Comparison of ENCODE assay signal across 12 cellular contexts in genomic region chr7:18890885-18891621, GRCh38.
DNase-seq lines count a peak whose midpoint lies in the region; ATAC-seq and TF ChIP-seq lines count a peak whose summit lies in the region.
"Had no signal": no experiment of that assay in that cellular context is flagged by ENCODE, and none has a peak within 500 bp of the region (broad histone marks: within the 10 kb centered on the region; RNA-seq: fewer than 3 reads in every experiment).

No MANE protein-coding gene starts in this region.

- peak; percentile 68 for ATAC-seq in IMR-90 (ENCODE audit: low read depth)
- ATAC-seq in PC-3: no peak
- no peak for ATAC-seq in HG03175 (IDR thresholded peaks at IDR 0.05; ENCODE audit: unreplicated experiment)
- ATAC-seq: body of pancreas had no signal

- no peak overlapping the region for H4K5ac ChIP-seq in IMR-90 (ENCODE audit: low read depth, low read length)

- no peak for TF ChIP-seq CTCF in IMR-90 (conservative IDR thresholded peaks at IDR 0.05; ENCODE audit: low read depth, low read length)
- no peak for TF ChIP-seq CTCF in PC-3 (conservative IDR thresholded peaks at IDR 0.05; ENCODE audit: low read depth, low read length)
- TF ChIP-seq CTCF in hepatocyte (IDR thresholded peaks at IDR 0.05; ENCODE audit: poor library complexity): no peak
- TF ChIP-seq CTCF in suprapubic skin (IDR thresholded peaks at IDR 0.05): no peak

- H3K4me3 ChIP-seq in IMR-90 (ENCODE audit: insufficient read depth, low read depth, low read length) (no peak overlapping the region), PC-3 (ENCODE audit: low read length) (no peak overlapping the region), hepatocyte (no peak overlapping the region), suprapubic skin (no peak overlapping the region)
- H3K4me3 ChIP-seq: body of pancreas, right atrium auricular region had no signal

- no peak overlapping the region for H3K23ac ChIP-seq in IMR-90 (ENCODE audit: low read depth, low read length)

- no peak overlapping the region for H2AK9ac ChIP-seq in IMR-90 (replicated peaks; ENCODE audit: low read depth, low read length, poor library complexity)

- CTCF ChIA-PET in IMR-90 (lab: Yijun Ruan, JAX) (no interaction called here), PC-3 (lab: Charles Lee) (no interaction called here)

- H2AK5ac ChIP-seq in IMR-90 (ENCODE audit: low read depth, low read length): no peak overlapping the region

- peak overlapping the region; percentile 58 for H3K18ac ChIP-seq in IMR-90 (ENCODE audit: low read depth, low read length)

- H3K4me2 ChIP-seq in IMR-90 (ENCODE audit: low read depth, low read length) (peak overlapping the region; percentile 62), PC-3 (ENCODE audit: low read length) (peak overlapping the region; percentile 31; the same call in 1 of the 2 replicates), hepatocyte (peak overlapping the region; percentile 41)

- H2BK120ac ChIP-seq in IMR-90 (ENCODE audit: low read depth, low read length): no peak overlapping the region

- intact Hi-C loops in IMR-90 (cut with micrococcal nuclease): loop anchor here (5.0 kb wide), 1 partner anchor 226 kb away; the partner anchor contains the start of gene TWIST1
- intact Hi-C loops in PC-3 (cut with micrococcal nuclease): loop anchor here (10.0 kb wide), 2 partner anchors 196 to 536 kb away; no protein-coding TSS in a partner anchor

- DNase-seq in IMR-90 (peak; percentile 39), PC-3 (no peak), hepatocyte (ENCODE audit: low spot score) (no peak), suprapubic skin (ENCODE audit: low spot score in 2 of 2) (no peak), substantia nigra (lab: John Stamatoyannopoulos, UW) (no peak), NCI-H2171 treated with DMSO at 0.1 percent for 48 hours (lab: John Stamatoyannopoulos, UW) (no peak)
- DNase-seq: activated naive CD8-positive, alpha-beta T cell treated with anti-CD3 and anti-CD28 coated beads for 36 hours; body of pancreas; GOT3; NCI-H146 had no signal

- no peak overlapping the region for H2BK5ac ChIP-seq in IMR-90 (ENCODE audit: low read depth, low read length, poor library complexity, severe bottlenecking)

- H3K79me1 ChIP-seq in IMR-90 (ENCODE audit: low read depth in 1 of 2, low read length in 2 of 2): no peaks in the 10 kb centered on the region

- dilution Hi-C loops in IMR-90 (cut with HindIII; ENCODE audit: low sequenced_read_pairs, unreplicated experiment): no loop called here

- POLR2A ChIA-PET in IMR-90 (lab: Charles Lee; ENCODE audit: unreplicated experiment) (no interaction called here), PC-3 (lab: Charles Lee; ENCODE audit: unreplicated experiment) (interaction anchor here (0.6 kb wide), 1 partner anchor 13 kb away, joined by 3 read pairs; no protein-coding TSS in a partner anchor)

- no peaks in the 10 kb centered on the region for H4K20me1 ChIP-seq in IMR-90 (ENCODE audit: insufficient read depth, low read length)
- H4K20me1 ChIP-seq in PC-3 (ENCODE audit: low read length): no peaks in the 10 kb centered on the region
- no peaks in the 10 kb centered on the region for H4K20me1 ChIP-seq in hepatocyte (ENCODE audit: insufficient read depth, poor library complexity, severe bottlenecking)

- peak overlapping the region; percentile 1; the same call in 1 of the 3 replicates for H2BK15ac ChIP-seq in IMR-90 (ENCODE audit: low read depth, low read length)

- H3K9ac ChIP-seq in IMR-90 (ENCODE audit: low read depth, low read length): no peak overlapping the region
- H3K9ac ChIP-seq in PC-3 (ENCODE audit: low read length): no peak overlapping the region

- no peak overlapping the region for H3K4ac ChIP-seq in IMR-90 (ENCODE audit: low read depth, low read length)

- H3K27ac ChIP-seq in IMR-90 (ENCODE audit: insufficient read depth, low read length): no peak overlapping the region
- H3K27ac ChIP-seq in PC-3 (ENCODE audit: low read length): peak overlapping the region; percentile 14
- peak overlapping the region; percentile 15 for H3K27ac ChIP-seq in hepatocyte
- H3K27ac ChIP-seq in suprapubic skin: peak overlapping the region; percentile 26
- no peak overlapping the region for H3K27ac ChIP-seq in substantia nigra (ENCODE audit: low read depth, low read length, poor library complexity, severe bottlenecking)
- H3K27ac ChIP-seq: body of pancreas, right atrium auricular region had no signal

- H3K36me3 ChIP-seq in IMR-90 (ENCODE audit: control insufficient read depth, insufficient read depth, low read length): no peaks in the 10 kb centered on the region
- H3K36me3 ChIP-seq in PC-3 (ENCODE audit: low read depth, low read length): no peaks in the 10 kb centered on the region
- H3K36me3 ChIP-seq in hepatocyte (replicated peaks; ENCODE audit: insufficient read depth, low read depth): no peaks in the 10 kb centered on the region
- H3K36me3 ChIP-seq in suprapubic skin: no peaks in the 10 kb centered on the region
- H3K36me3 ChIP-seq: right atrium auricular region had no signal

- no peak overlapping the region for H4K8ac ChIP-seq in IMR-90 (ENCODE audit: low read depth in 2 of 2, low read length in 2 of 2)

- no peak for TF ChIP-seq POLR2A in IMR-90 (IDR thresholded peaks at IDR 0.05; ENCODE audit: low read depth, low read length)
- no peak for TF ChIP-seq POLR2A in suprapubic skin (IDR thresholded peaks at IDR 0.05)

- H3K79me2 ChIP-seq in PC-3 (ENCODE audit: low read length) (no peaks in the 10 kb centered on the region), hepatocyte (no peaks in the 10 kb centered on the region)

- H2AFZ ChIP-seq in IMR-90 (replicated peaks; ENCODE audit: low read length, poor library complexity): no peak overlapping the region
- no peak overlapping the region for H2AFZ ChIP-seq in PC-3 (ENCODE audit: low read length)
- H2AFZ ChIP-seq in hepatocyte: no peak overlapping the region

- H3K4me1 ChIP-seq in IMR-90 (ENCODE audit: control insufficient read depth, insufficient read depth, low read length) (peaks cover 5% of the 10 kb centered on the region), PC-3 (ENCODE audit: insufficient read depth, low read length) (peaks cover 56% of the 10 kb centered on the region), hepatocyte (ENCODE audit: insufficient read depth) (peaks cover 9% of the 10 kb centered on the region), suprapubic skin (peaks cover 17% of the 10 kb centered on the region)
- H3K4me1 ChIP-seq: body of pancreas had no signal

- TF ChIP-seq EP300 in suprapubic skin (IDR thresholded peaks at IDR 0.05): no peak

- H3K27me3 ChIP-seq in IMR-90 (ENCODE audit: control insufficient read depth, insufficient read depth, low read length): no peaks in the 10 kb centered on the region
- H3K27me3 ChIP-seq in PC-3 (ENCODE audit: low read length): no peaks in the 10 kb centered on the region
- no peaks in the 10 kb centered on the region for H3K27me3 ChIP-seq in hepatocyte
- no peaks in the 10 kb centered on the region for H3K27me3 ChIP-seq in suprapubic skin
- H3K27me3 ChIP-seq: body of pancreas, right atrium auricular region had no signal

- WGBS in IMR-90 (ENCODE audit: extremely low coverage in 2 of 2, insufficient read length in 1 of 2), 2 experiments: no CpG with 5 or more reads among the region's 4 CpGs
- 34% methylated on average over 4 of the region's 4 CpGs for WGBS in hepatocyte (ENCODE audit: low lambda C conversion rate, missing lambda C conversion rate)
- 48% methylated on average over 4 of the region's 4 CpGs for WGBS in suprapubic skin

- H3K9me3 ChIP-seq in IMR-90 (ENCODE audit: control insufficient read depth, insufficient read depth, low read length): no peaks in the 10 kb centered on the region
- no peaks in the 10 kb centered on the region for H3K9me3 ChIP-seq in PC-3 (ENCODE audit: low read length)
- H3K9me3 ChIP-seq in hepatocyte (ENCODE audit: low read depth): no peaks in the 10 kb centered on the region
- no peaks in the 10 kb centered on the region for H3K9me3 ChIP-seq in suprapubic skin
- H3K9me3 ChIP-seq: body of pancreas, right atrium auricular region had no signal

- no peak overlapping the region for H4K91ac ChIP-seq in IMR-90 (ENCODE audit: insufficient read depth, low read depth, low read length)

- in situ Hi-C loops in IMR-90 (cut with MboI; ENCODE audit: low sequenced_read_pairs): no loop called here

- TF ChIP-seq RAD21 in IMR-90 (IDR thresholded peaks at IDR 0.05; ENCODE audit: low read length): no peak

- H3K14ac ChIP-seq in IMR-90 (replicated peaks; ENCODE audit: low read depth, low read length): no peak overlapping the region

- H3K56ac ChIP-seq in IMR-90 (ENCODE audit: extremely low read depth, insufficient read depth, low read length): no peak overlapping the region

- no peak overlapping the region for H2BK20ac ChIP-seq in IMR-90 (ENCODE audit: low read depth, low read length)

- no TSS peak for BruUV-seq in IMR-90 (replicated peaks; lab: Mats Ljungman, UMichigan)
- no TSS peak for BruUV-seq in PC-3 (replicated peaks; lab: Mats Ljungman, UMichigan)

- 0 out of 2 replicates have a peak, but pooled peaks cover 2% of the 10 kb centered on the region for H3K9me1 ChIP-seq in IMR-90 (ENCODE audit: insufficient read depth, low read length)

- H3K9me2 ChIP-seq in PC-3 (replicated peaks; ENCODE audit: low read length) (no peaks in the 10 kb centered on the region), hepatocyte (replicated peaks; ENCODE audit: insufficient read depth) (no peaks in the 10 kb centered on the region)

- H3F3A ChIP-seq in PC-3 (ENCODE audit: low read length, unreplicated experiment): no peaks in the 10 kb centered on the region

TF ChIP-seq in IMR-90, 13 proteins besides CTCF, POLR2A, EP300 and RAD21 (continues in another document):
- no peak for TF ChIP-seq SMC3 (IDR thresholded peaks at IDR 0.05; ENCODE audit: low read depth, low read length)
- TF ChIP-seq MAZ (IDR thresholded peaks at IDR 0.05; ENCODE audit: borderline replicate concordance, low read depth, low read length): no peak
- TF ChIP-seq NFE2L2 (IDR thresholded peaks at IDR 0.05; ENCODE audit: low read depth, low read length): no peak
- no peak for TF ChIP-seq CHD1 (IDR thresholded peaks at IDR 0.05; ENCODE audit: low read depth, low read length)
- TF ChIP-seq, protein P1, sequence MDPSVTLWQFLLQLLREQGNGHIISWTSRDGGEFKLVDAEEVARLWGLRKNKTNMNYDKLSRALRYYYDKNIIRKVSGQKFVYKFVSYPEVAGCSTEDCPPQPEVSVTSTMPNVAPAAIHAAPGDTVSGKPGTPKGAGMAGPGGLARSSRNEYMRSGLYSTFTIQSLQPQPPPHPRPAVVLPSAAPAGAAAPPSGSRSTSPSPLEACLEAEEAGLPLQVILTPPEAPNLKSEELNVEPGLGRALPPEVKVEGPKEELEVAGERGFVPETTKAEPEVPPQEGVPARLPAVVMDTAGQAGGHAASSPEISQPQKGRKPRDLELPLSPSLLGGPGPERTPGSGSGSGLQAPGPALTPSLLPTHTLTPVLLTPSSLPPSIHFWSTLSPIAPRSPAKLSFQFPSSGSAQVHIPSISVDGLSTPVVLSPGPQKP (IDR thresholded peaks at IDR 0.05; ENCODE audit: borderline replicate concordance, low read depth, low read length): no peak
- TF ChIP-seq RFX5 (IDR thresholded peaks at IDR 0.05; ENCODE audit: low read depth, low read length): no peak
- no peak for TF ChIP-seq FOS (IDR thresholded peaks at IDR 0.05; ENCODE audit: low read depth, low read length)

Comparison
In these comparisons a context has a peak if more than half of its experiments do, and no peak if none do; other contexts are left out.
1. H3K27ac ChIP-seq: peak in PC-3 (single experiment), hepatocyte (single experiment) and suprapubic skin (single experiment); none in IMR-90 (single experiment) and substantia nigra (single experiment).
2. Peak in every context shown above with its lines, with median percentiles within 50 percentile points of each other: H3K4me2 ChIP-seq.